In the genomic region with DNA sequence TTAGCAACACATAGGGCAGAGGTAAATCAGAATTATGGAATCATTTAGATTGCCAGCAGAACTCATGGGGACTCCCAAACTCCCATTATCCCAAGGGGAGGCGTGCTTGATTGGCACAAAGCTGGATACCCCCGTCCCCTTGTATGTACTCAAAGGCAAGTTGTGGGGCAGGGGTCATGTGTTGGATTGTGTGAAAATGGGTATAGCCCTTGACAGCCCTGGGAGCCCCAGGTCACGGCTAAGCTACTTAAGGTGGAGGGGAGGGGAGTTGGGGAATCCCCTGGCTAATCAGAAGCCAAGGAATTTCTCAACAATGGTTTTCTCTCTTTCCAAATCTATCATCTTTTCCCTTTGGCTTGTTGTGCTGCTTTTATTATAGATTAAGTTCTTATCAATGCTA, we compare ENCODE assay signal across 28 cellular contexts. TPM values are rescaled to one million over a fixed set of nuclear protein-coding genes. Genes with fewer than 3 reads are reported as not detected.
A peak's percentile ranks its signal among the peaks of the same experiment; 100 is the strongest.
DNase-seq lines count a peak whose midpoint lies in the region; ATAC-seq, FAIRE-seq and TF ChIP-seq lines count a peak whose summit lies in the region.
"Had no signal": no experiment of that assay in that cellular context is flagged by ENCODE, and none has a peak within 500 bp of the region (broad histone marks: within the 10 kb centered on the region; RNA-seq: fewer than 3 reads in every experiment).

No MANE protein-coding gene starts in this region.

- H3K4me1 ChIP-seq in neural progenitor cell: no peaks in the 10 kb centered on the region
- no peaks in the 10 kb centered on the region for H3K4me1 ChIP-seq in Peyer's patch
- no peaks in the 10 kb centered on the region for H3K4me1 ChIP-seq in SJCRH30
- H3K4me1 ChIP-seq: BLaER1 had no signal

- no peaks in the 10 kb centered on the region for H4K20me1 ChIP-seq in neural progenitor cell (ENCODE audit: low read depth)
- H4K20me1 ChIP-seq: BLaER1 had no signal

- H3K27me3 ChIP-seq in WERI-Rb-1 (ENCODE audit: insufficient read depth, low read depth, severe bottlenecking) (no peaks in the 10 kb centered on the region), neural progenitor cell (no peaks in the 10 kb centered on the region), Peyer's patch (no peaks in the 10 kb centered on the region), SJCRH30 (no peaks in the 10 kb centered on the region)
- H3K27me3 ChIP-seq: BLaER1 had no signal

- no peak for TF ChIP-seq POLR2A in Peyer's patch (IDR thresholded peaks at IDR 0.05)

- H3F3A ChIP-seq in neural progenitor cell (ENCODE audit: low read depth): no peaks in the 10 kb centered on the region

- peaks cover 32% of the 10 kb centered on the region for H3K36me3 ChIP-seq in WERI-Rb-1
- H3K36me3 ChIP-seq in neural progenitor cell: no peaks in the 10 kb centered on the region
- H3K36me3 ChIP-seq in Peyer's patch: peaks cover 0 to 16% (median 0%) of the 10 kb centered on the region in 3 donors
- peaks cover 8% of the 10 kb centered on the region for H3K36me3 ChIP-seq in SJCRH30
- H3K36me3 ChIP-seq: BLaER1 had no signal

- peaks cover 2% of the 10 kb centered on the region for H3K36me3 Mint-ChIP-seq in neural progenitor cell

- H3K27ac ChIP-seq in WERI-Rb-1 (no peak overlapping the region), neural progenitor cell (no peak overlapping the region), Peyer's patch (no peak overlapping the region), SJCRH30 (no peak overlapping the region)
- H3K27ac ChIP-seq: A549, BLaER1 had no signal

- H3K4me3 ChIP-seq in WERI-Rb-1 (ENCODE audit: low read depth, low read length) (no peak overlapping the region), neural progenitor cell (no peak overlapping the region), Peyer's patch (no peak overlapping the region), SJCRH30 (no peak overlapping the region)
- H3K4me3 ChIP-seq: A549, BLaER1, GM12878 had no signal

- H3K27me3 Mint-ChIP-seq in neural progenitor cell (ENCODE audit: insufficient read depth, low read depth): no peaks in the 10 kb centered on the region
- H3K27me3 Mint-ChIP-seq: B cell; CD4-positive, alpha-beta memory T cell; CD4-positive, CD25-positive, alpha-beta regulatory T cell; CD8-positive, alpha-beta memory T cell had no signal

- no peak overlapping the region for H3K27ac Mint-ChIP-seq in neural progenitor cell
- H3K27ac Mint-ChIP-seq: B cell; CD14-positive monocyte; CD4-positive, alpha-beta memory T cell; CD4-positive, CD25-positive, alpha-beta regulatory T cell; CD8-positive, alpha-beta memory T cell had no signal

- DNase-seq in D721Med (ENCODE audit: insufficient read length, low spot score) (no peak), NCI-H82 (lab: John Stamatoyannopoulos, UW) (peak; percentile 74), WERI-Rb-1 (peak; percentile 58), neural progenitor cell (ENCODE audit: low spot score) (peak; percentile 4), Peyer's patch (no peak), NCI-H774 (lab: John Stamatoyannopoulos, UW) (no peak), SJCRH30 (no peak)
- DNase-seq: AML-193; C1 segment of cervical spinal cord; CD4-positive, alpha-beta memory T cell; CD4-positive, CD25-positive, alpha-beta regulatory T cell; CD8-positive, alpha-beta memory T cell; COR-L47; DMS 273 treated with DMSO at 0.1 percent for 48 hours; DMS153; DMS53; DMS79; DND-41; EL; GDM1 had no signal

- H3K79me2 ChIP-seq in neural progenitor cell (ENCODE audit: low read depth): no peaks in the 10 kb centered on the region

- no peak overlapping the region for H3K9ac ChIP-seq in neural progenitor cell
- H3K9ac ChIP-seq: BLaER1 had no signal

- H3K4me1 Mint-ChIP-seq in neural progenitor cell: no peaks in the 10 kb centered on the region
- H3K4me1 Mint-ChIP-seq: B cell, CD14-positive monocyte had no signal

- no peak overlapping the region for H2AFZ ChIP-seq in neural progenitor cell (replicated peaks)

- FAIRE-seq in D721Med (lab: Jason Lieb, UNC): peak; percentile 29
- FAIRE-seq: GM12878, GM12892, GM18507 had no signal

- no peaks in the 10 kb centered on the region for H3K9me3 Mint-ChIP-seq in neural progenitor cell
- H3K9me3 Mint-ChIP-seq: CD4-positive, alpha-beta memory T cell; CD8-positive, alpha-beta memory T cell had no signal

- TF ChIP-seq CTCF in D721Med (IDR thresholded peaks at IDR 0.05; ENCODE audit: insufficient read depth, missing control alignments) (no peak), WERI-Rb-1 (IDR thresholded peaks at IDR 0.05; ENCODE audit: low read depth, low read length) (no peak), neural progenitor cell (IDR thresholded peaks at IDR 0.05) (no peak), Peyer's patch (IDR thresholded peaks at IDR 0.05) (no peak)

- H3K4me2 ChIP-seq in neural progenitor cell: no peak overlapping the region
- H3K4me2 ChIP-seq: A549, BLaER1 had no signal

- no peak overlapping the region for H3K4me3 Mint-ChIP-seq in neural progenitor cell
- H3K4me3 Mint-ChIP-seq: B cell; CD14-positive monocyte; CD4-positive, alpha-beta memory T cell; CD4-positive, CD25-positive, alpha-beta regulatory T cell; CD8-positive, alpha-beta memory T cell had no signal

- H3K9me3 ChIP-seq in WERI-Rb-1 (ENCODE audit: severe bottlenecking) (no peaks in the 10 kb centered on the region), neural progenitor cell (ENCODE audit: low read depth) (no peaks in the 10 kb centered on the region), Peyer's patch (no peaks in the 10 kb centered on the region), SJCRH30 (replicated peaks) (no peaks in the 10 kb centered on the region)
- H3K9me3 ChIP-seq: A549, BLaER1 had no signal

- no peak for ATAC-seq in activated CD4-positive, CD25-positive, alpha-beta regulatory T cell treated with anti-CD3 and anti-CD28 coated beads, Interleukin-2, amount 50 U/mL, for 24 hours
- ATAC-seq: A549, GM12878 had no signal

RNA-seq across cellular contexts. Expression of a gene that starts 32.7 kb away (rescaled TPM):
- total RNA-seq in neural progenitor cell (ENCODE audit: low replicate concordance): 1.5 and 2.1 TPM in 2 replicates
- total RNA-seq in Peyer's patch: 10 to 100 TPM in 3 of 4 donors, 1 to 10 TPM in 1; 7.0 to 40.4 (median 16.9) TPM
- total RNA-seq in SJCRH30 (2014; rRNA removed; shearing (Covaris generic)): 17.6 and 19.6 TPM in 2 replicates

Comparison
In these comparisons a context has a peak if more than half of its experiments do, and no peak if none do; other contexts are left out.
1. DNase-seq: peak in NCI-H82 (single experiment), WERI-Rb-1 (single experiment) and neural progenitor cell (single experiment); none in D721Med (single experiment), Peyer's patch (0 of 3), NCI-H774 (single experiment) and SJCRH30 (0 of 2).